Comparison of ENCODE assay signal across 10 cellular contexts in genomic region chr4:169293343-169294176, GRCh38. TPM values are rescaled to one million over a fixed set of nuclear protein-coding genes. Genes with fewer than 3 reads are reported as not detected.
DNase-seq lines count a peak whose midpoint lies in the region; ATAC-seq and TF ChIP-seq lines count a peak whose summit lies in the region.
"Had no signal": no experiment of that assay in that cellular context is flagged by ENCODE, and none has a peak within 500 bp of the region (broad histone marks: within the 10 kb centered on the region; RNA-seq: fewer than 3 reads in every experiment).

No MANE protein-coding gene starts in this region.

- TF ChIP-seq CTCF in neural progenitor cell (IDR thresholded peaks at IDR 0.05), result no peak

- peak overlapping the region; percentile 50 for H2AFZ ChIP-seq in neural progenitor cell (replicated peaks)

- no peaks in the 10 kb centered on the region for H3K79me2 ChIP-seq in neural progenitor cell (ENCODE audit: low read depth)

- H3K4me3 ChIP-seq in neural progenitor cell (no peak overlapping the region), SJCRH30 (no peak overlapping the region)

- H3K27ac ChIP-seq in neural progenitor cell, result no peak overlapping the region
- no peak overlapping the region for H3K27ac ChIP-seq in SJCRH30

- DNase-seq in neural progenitor cell (ENCODE audit: low spot score) (no peak), NCI-H2196 (lab: John Stamatoyannopoulos, UW; ENCODE audit: unreplicated experiment) (no peak), immature natural killer cell (no peak), DMS79 (lab: John Stamatoyannopoulos, UW) (no peak), SJCRH30 (no peak)
- DNase-seq: activated naive CD4-positive, alpha-beta T cell treated with anti-CD3 and anti-CD28 coated beads, Interleukin-2, amount 50 U/mL, for 16 hours; stimulated activated CD4-positive, alpha-beta T cell treated with anti-CD3 and anti-CD28 coated beads, Interleukin-4, amount 100 ng/mL, for 4 hours had no signal

- H3K36me3 Mint-ChIP-seq in IgD-negative memory B cell (no peaks in the 10 kb centered on the region), neural progenitor cell (no peaks in the 10 kb centered on the region), immature natural killer cell (peaks cover 0 to 6% (median 0%) of the 10 kb centered on the region in 3 donors)

- ATAC-seq in GM18909 (IDR thresholded peaks at IDR 0.05; ENCODE audit: poor library complexity, unreplicated experiment) (peak; percentile 90), HG02759 (IDR thresholded peaks at IDR 0.05; ENCODE audit: unreplicated experiment) (peak; percentile 94)

- H3F3A ChIP-seq in neural progenitor cell (ENCODE audit: low read depth), result no peaks in the 10 kb centered on the region

- H3K9me3 Mint-ChIP-seq in IgD-negative memory B cell, result no peaks in the 10 kb centered on the region
- H3K9me3 Mint-ChIP-seq in neural progenitor cell, result peaks cover 3% of the 10 kb centered on the region
- H3K9me3 Mint-ChIP-seq in immature natural killer cell, result no peaks in the 10 kb centered on the region

- no peak overlapping the region for H3K4me2 ChIP-seq in neural progenitor cell

- no peaks in the 10 kb centered on the region for H4K20me1 ChIP-seq in neural progenitor cell (ENCODE audit: low read depth)

- peaks cover 2% of the 10 kb centered on the region for H3K27me3 Mint-ChIP-seq in IgD-negative memory B cell
- peaks cover 2% of the 10 kb centered on the region for H3K27me3 Mint-ChIP-seq in neural progenitor cell (ENCODE audit: insufficient read depth, low read depth)
- peaks cover 4 to 28% (median 11%) of the 10 kb centered on the region in 3 donors for H3K27me3 Mint-ChIP-seq in immature natural killer cell (ENCODE audit: low read depth in 3 of 3)

- H3K27ac Mint-ChIP-seq in IgD-negative memory B cell (peak overlapping the region in 1 of 3 donors; percentile 51), neural progenitor cell (no peak overlapping the region), immature natural killer cell (no peak overlapping the region)

- H3K27me3 ChIP-seq in neural progenitor cell (no peaks in the 10 kb centered on the region), SJCRH30 (no peaks in the 10 kb centered on the region)

- no peak overlapping the region for H3K9ac ChIP-seq in neural progenitor cell

- H3K9me3 ChIP-seq in neural progenitor cell (ENCODE audit: low read depth), result no peaks in the 10 kb centered on the region
- H3K9me3 ChIP-seq in SJCRH30 (replicated peaks), result no peaks in the 10 kb centered on the region

- no peaks in the 10 kb centered on the region for H3K4me1 ChIP-seq in neural progenitor cell
- no peaks in the 10 kb centered on the region for H3K4me1 ChIP-seq in SJCRH30

- H3K36me3 ChIP-seq in neural progenitor cell (no peaks in the 10 kb centered on the region), SJCRH30 (no peaks in the 10 kb centered on the region)

- H3K4me3 Mint-ChIP-seq in IgD-negative memory B cell (peak overlapping the region in 3 of 4 donors; percentile 35 to 88 (median 86)), neural progenitor cell (no peak overlapping the region), immature natural killer cell (no peak overlapping the region)

- H3K4me1 Mint-ChIP-seq in IgD-negative memory B cell, result peaks cover 23 to 26% (median 24%) of the 10 kb centered on the region in 3 donors
- H3K4me1 Mint-ChIP-seq in neural progenitor cell, result no peaks in the 10 kb centered on the region
- H3K4me1 Mint-ChIP-seq in immature natural killer cell, result peaks cover 10 to 14% of the 10 kb centered on the region in 2 donors

RNA-seq across cellular contexts. Expression of gene SH3RF1, which starts 22.8 kb away (rescaled TPM):
- polyA plus RNA-seq in IgD-negative memory B cell (2.2 TPM), immature natural killer cell (1 to 10 TPM in 1 of 3 donors, under 1 TPM in 1, not detected in 1; 0.22 to 1.1 TPM)
- 14.1 and 17.1 TPM in 2 replicates for total RNA-seq in neural progenitor cell (ENCODE audit: low replicate concordance)
- total RNA-seq in SJCRH30 (2014; rRNA removed; shearing (Covaris generic)), result 4.6 and 5.8 TPM in 2 replicates

Comparison
In these comparisons a context has a peak if more than half of its experiments do, and no peak if none do; other contexts are left out.
1. H3K4me3 Mint-ChIP-seq: peak in IgD-negative memory B cell (3 of 4); none in neural progenitor cell (single experiment) and immature natural killer cell (0 of 5).